22 cellular contexts compared by ENCODE assay signal in genomic region chr19:16425019-16425418, GRCh38.
"Had no signal": no experiment of that assay in that cellular context is flagged by ENCODE, and none has a peak within 500 bp of the region (broad histone marks: within the 10 kb centered on the region; RNA-seq: fewer than 3 reads in every experiment).

No MANE protein-coding gene starts in this region.

- H3K4me3 ChIP-seq: MG63, SJSA1, SK-N-MC had no signal

- H3K27ac ChIP-seq: HL-60, SJSA1, SK-N-MC had no signal

- H3K4me1 ChIP-seq: SJSA1 had no signal

- DNase-seq: KBM-7, MG63, NCI-H1092, NCI-H1105 treated with DMSO at 0.1 percent for 48 hours, NCI-H1417 treated with DMSO at 0.1 percent for 48 hours, NCI-H146, NCI-H1694 treated with DMSO at 0.1 percent for 48 hours, NCI-H1930, NCI-H2081, NCI-H2107, NCI-H226, NCI-H446, NCI-H510A, NCI-H524 treated with DMSO at 0.1 percent for 48 hours, NCI-H69, NCI-H774, Right ventricle myocardium superior, RPMI8226, SIG-M5 had no signal

- H3K27me3 ChIP-seq: MG63, SJSA1 had no signal

- H3K9me3 ChIP-seq: MG63, SJSA1 had no signal
